In the genomic region with DNA sequence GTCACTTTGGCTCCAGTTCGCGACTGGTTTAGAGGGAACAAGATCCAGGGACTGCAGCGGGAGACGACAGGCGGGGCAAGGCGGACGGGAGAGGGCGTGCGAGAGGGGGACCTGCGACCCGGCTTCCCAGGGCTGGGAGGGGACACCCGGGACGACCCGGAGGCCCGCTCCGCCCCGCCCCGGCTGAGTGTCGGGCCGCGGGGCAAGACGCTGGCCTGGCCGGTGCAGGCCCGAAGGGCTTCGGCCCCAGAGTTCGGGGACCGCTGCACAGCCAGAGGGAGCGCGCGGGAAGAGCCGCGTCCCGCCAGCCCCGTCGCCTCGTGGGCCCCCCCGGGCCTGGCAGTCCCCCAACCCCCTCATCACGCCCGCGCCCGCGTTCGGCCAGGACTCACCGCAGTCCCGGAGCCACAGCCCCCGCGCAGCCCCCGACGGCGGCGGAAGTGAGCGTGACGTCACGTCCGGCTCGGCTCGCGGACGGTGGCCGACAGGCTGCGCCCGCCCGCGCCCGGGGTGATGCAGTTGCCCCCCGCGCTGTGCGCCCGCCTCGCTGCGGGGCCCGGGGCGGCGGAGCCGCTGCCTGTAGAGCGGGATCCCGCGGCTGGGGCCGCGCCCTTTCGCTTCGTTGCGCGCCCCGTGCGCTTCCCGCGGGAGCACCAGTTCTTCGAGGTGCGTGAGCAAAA, we compare ENCODE assay signal across 1 cellular context.
TF ChIP-seq lines count a peak whose summit lies in the region.

A gene with protein sequence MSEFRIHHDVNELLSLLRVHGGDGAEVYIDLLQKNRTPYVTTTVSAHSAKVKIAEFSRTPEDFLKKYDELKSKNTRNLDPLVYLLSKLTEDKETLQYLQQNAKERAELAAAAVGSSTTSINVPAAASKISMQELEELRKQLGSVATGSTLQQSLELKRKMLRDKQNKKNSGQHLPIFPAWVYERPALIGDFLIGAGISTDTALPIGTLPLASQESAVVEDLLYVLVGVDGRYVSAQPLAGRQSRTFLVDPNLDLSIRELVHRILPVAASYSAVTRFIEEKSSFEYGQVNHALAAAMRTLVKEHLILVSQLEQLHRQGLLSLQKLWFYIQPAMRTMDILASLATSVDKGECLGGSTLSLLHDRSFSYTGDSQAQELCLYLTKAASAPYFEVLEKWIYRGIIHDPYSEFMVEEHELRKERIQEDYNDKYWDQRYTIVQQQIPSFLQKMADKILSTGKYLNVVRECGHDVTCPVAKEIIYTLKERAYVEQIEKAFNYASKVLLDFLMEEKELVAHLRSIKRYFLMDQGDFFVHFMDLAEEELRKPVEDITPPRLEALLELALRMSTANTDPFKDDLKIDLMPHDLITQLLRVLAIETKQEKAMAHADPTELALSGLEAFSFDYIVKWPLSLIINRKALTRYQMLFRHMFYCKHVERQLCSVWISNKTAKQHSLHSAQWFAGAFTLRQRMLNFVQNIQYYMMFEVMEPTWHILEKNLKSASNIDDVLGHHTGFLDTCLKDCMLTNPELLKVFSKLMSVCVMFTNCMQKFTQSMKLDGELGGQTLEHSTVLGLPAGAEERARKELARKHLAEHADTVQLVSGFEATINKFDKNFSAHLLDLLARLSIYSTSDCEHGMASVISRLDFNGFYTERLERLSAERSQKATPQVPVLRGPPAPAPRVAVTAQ (minus strand): TSS at position 442 of the 680 bp plus-strand sequence. CDS start 5,931 bp downstream, outside the sequence.
A gene with protein sequence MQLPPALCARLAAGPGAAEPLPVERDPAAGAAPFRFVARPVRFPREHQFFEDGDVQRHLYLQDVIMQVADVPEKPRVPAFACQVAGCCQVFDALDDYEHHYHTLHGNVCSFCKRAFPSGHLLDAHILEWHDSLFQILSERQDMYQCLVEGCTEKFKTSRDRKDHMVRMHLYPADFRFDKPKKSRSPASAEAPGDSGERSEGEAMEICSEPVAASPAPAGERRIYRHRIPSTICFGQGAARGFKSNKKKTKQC (plus strand): TSS at position 484 of the 680 bp plus-strand sequence. CDS start 30 bp downstream, at position 514.

TF ChIP-seq in K562, 482 proteins besides CTCF, POLR2A, EP300 and RAD21 (continued from another document and continues in another):
- TF ChIP-seq, protein P1, sequence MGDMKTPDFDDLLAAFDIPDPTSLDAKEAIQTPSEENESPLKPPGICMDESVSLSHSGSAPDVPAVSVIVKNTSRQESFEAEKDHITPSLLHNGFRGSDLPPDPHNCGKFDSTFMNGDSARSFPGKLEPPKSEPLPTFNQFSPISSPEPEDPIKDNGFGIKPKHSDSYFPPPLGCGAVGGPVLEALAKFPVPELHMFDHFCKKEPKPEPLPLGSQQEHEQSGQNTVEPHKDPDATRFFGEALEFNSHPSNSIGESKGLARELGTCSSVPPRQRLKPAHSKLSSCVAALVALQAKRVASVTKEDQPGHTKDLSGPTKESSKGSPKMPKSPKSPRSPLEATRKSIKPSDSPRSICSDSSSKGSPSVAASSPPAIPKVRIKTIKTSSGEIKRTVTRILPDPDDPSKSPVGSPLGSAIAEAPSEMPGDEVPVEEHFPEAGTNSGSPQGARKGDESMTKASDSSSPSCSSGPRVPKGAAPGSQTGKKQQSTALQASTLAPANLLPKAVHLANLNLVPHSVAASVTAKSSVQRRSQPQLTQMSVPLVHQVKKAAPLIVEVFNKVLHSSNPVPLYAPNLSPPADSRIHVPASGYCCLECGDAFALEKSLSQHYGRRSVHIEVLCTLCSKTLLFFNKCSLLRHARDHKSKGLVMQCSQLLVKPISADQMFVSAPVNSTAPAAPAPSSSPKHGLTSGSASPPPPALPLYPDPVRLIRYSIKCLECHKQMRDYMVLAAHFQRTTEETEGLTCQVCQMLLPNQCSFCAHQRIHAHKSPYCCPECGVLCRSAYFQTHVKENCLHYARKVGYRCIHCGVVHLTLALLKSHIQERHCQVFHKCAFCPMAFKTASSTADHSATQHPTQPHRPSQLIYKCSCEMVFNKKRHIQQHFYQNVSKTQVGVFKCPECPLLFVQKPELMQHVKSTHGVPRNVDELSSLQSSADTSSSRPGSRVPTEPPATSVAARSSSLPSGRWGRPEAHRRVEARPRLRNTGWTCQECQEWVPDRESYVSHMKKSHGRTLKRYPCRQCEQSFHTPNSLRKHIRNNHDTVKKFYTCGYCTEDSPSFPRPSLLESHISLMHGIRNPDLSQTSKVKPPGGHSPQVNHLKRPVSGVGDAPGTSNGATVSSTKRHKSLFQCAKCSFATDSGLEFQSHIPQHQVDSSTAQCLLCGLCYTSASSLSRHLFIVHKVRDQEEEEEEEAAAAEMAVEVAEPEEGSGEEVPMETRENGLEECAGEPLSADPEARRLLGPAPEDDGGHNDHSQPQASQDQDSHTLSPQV (IDR thresholded peaks at IDR 0.05) = peak; percentile 49; the same call in 1 of the 2 replicates
- no peak for TF ChIP-seq FOS (IDR thresholded peaks at IDR 0.05; ENCODE audit: extremely low read depth, insufficient read length)
- TF ChIP-seq NFATC3 (IDR thresholded peaks at IDR 0.05) = no peak
- no peak for TF ChIP-seq MYNN (IDR thresholded peaks at IDR 0.05)
- no peak for TF ChIP-seq MYNN (CRISPR knock-in tag; IDR thresholded peaks at IDR 0.05)
- TF ChIP-seq WHSC1 (IDR thresholded peaks at IDR 0.05; ENCODE audit: low read length) = no peak
- TF ChIP-seq ZNF212 (CRISPR knock-in tag; IDR thresholded peaks at IDR 0.05) = no peak
- TF ChIP-seq, protein P2, sequence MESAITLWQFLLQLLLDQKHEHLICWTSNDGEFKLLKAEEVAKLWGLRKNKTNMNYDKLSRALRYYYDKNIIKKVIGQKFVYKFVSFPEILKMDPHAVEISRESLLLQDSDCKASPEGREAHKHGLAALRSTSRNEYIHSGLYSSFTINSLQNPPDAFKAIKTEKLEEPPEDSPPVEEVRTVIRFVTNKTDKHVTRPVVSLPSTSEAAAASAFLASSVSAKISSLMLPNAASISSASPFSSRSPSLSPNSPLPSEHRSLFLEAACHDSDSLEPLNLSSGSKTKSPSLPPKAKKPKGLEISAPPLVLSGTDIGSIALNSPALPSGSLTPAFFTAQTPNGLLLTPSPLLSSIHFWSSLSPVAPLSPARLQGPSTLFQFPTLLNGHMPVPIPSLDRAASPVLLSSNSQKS (CRISPR knock-in tag; IDR thresholded peaks at IDR 0.05) = no peak
- no peak for TF ChIP-seq ZNF780A (CRISPR knock-in tag; IDR thresholded peaks at IDR 0.05)
- TF ChIP-seq, protein P3, sequence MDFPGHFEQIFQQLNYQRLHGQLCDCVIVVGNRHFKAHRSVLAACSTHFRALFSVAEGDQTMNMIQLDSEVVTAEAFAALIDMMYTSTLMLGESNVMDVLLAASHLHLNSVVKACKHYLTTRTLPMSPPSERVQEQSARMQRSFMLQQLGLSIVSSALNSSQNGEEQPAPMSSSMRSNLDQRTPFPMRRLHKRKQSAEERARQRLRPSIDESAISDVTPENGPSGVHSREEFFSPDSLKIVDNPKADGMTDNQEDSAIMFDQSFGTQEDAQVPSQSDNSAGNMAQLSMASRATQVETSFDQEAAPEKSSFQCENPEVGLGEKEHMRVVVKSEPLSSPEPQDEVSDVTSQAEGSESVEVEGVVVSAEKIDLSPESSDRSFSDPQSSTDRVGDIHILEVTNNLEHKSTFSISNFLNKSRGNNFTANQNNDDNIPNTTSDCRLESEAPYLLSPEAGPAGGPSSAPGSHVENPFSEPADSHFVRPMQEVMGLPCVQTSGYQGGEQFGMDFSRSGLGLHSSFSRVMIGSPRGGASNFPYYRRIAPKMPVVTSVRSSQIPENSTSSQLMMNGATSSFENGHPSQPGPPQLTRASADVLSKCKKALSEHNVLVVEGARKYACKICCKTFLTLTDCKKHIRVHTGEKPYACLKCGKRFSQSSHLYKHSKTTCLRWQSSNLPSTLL (IDR thresholded peaks at IDR 0.05) = no peak
- no peak for TF ChIP-seq TEAD4 (IDR thresholded peaks at IDR 0.05; ENCODE audit: low read length)
- no peak for TF ChIP-seq TEAD4 (CRISPR knock-in tag; IDR thresholded peaks at IDR 0.05; ENCODE audit: borderline replicate concordance)
- TF ChIP-seq, protein P4, sequence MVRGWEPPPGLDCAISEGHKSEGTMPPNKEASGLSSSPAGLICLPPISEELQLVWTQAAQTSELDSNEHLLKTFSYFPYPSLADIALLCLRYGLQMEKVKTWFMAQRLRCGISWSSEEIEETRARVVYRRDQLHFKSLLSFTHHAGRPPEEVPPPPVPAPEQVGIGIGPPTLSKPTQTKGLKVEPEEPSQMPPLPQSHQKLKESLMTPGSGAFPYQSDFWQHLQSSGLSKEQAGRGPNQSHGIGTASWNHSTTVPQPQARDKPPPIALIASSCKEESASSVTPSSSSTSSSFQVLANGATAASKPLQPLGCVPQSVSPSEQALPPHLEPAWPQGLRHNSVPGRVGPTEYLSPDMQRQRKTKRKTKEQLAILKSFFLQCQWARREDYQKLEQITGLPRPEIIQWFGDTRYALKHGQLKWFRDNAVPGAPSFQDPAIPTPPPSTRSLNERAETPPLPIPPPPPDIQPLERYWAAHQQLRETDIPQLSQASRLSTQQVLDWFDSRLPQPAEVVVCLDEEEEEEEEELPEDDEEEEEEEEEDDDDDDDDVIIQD (CRISPR knock-in tag; IDR thresholded peaks at IDR 0.05) = no peak; the same call in 1 of the 2 replicates
- TF ChIP-seq ZBTB17 (CRISPR knock-in tag; IDR thresholded peaks at IDR 0.05) = no peak
- TF ChIP-seq HNRNPK (IDR thresholded peaks at IDR 0.05; ENCODE audit: low read depth, low read length, poor library complexity, severe bottlenecking) = no peak
- no peak for TF ChIP-seq ZNF347 (CRISPR knock-in tag; IDR thresholded peaks at IDR 0.05; ENCODE audit: low read depth)
- TF ChIP-seq CBX2 (IDR thresholded peaks at IDR 0.05; ENCODE audit: insufficient read depth, low read length, poor library complexity, severe bottlenecking) = no peak
- TF ChIP-seq, protein P5, sequence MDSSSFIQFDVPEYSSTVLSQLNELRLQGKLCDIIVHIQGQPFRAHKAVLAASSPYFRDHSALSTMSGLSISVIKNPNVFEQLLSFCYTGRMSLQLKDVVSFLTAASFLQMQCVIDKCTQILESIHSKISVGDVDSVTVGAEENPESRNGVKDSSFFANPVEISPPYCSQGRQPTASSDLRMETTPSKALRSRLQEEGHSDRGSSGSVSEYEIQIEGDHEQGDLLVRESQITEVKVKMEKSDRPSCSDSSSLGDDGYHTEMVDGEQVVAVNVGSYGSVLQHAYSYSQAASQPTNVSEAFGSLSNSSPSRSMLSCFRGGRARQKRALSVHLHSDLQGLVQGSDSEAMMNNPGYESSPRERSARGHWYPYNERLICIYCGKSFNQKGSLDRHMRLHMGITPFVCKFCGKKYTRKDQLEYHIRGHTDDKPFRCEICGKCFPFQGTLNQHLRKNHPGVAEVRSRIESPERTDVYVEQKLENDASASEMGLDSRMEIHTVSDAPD (CRISPR knock-in tag; IDR thresholded peaks at IDR 0.05) = no peak
- no peak for TF ChIP-seq TSC22D4 (tag; IDR thresholded peaks at IDR 0.05)
- no peak for TF ChIP-seq ELF1 (tag; IDR thresholded peaks at IDR 0.05)
- no peak for TF ChIP-seq ZNF134 (CRISPR knock-in tag; conservative IDR thresholded peaks at IDR 0.05)
- peak; percentile 40; the same call in 1 of the 2 replicates for TF ChIP-seq MBD2 (IDR thresholded peaks at IDR 0.05; ENCODE audit: borderline replicate concordance, low read depth)
- TF ChIP-seq NCOA2 (IDR thresholded peaks at IDR 0.05; ENCODE audit: partially characterized antibody in 2 of 2) = no peak
- TF ChIP-seq, protein P6, sequence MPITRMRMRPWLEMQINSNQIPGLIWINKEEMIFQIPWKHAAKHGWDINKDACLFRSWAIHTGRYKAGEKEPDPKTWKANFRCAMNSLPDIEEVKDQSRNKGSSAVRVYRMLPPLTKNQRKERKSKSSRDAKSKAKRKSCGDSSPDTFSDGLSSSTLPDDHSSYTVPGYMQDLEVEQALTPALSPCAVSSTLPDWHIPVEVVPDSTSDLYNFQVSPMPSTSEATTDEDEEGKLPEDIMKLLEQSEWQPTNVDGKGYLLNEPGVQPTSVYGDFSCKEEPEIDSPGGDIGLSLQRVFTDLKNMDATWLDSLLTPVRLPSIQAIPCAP (CRISPR knock-in tag; IDR thresholded peaks at IDR 0.05; ENCODE audit: borderline replicate concordance) = no peak
- TF ChIP-seq, protein P7, sequence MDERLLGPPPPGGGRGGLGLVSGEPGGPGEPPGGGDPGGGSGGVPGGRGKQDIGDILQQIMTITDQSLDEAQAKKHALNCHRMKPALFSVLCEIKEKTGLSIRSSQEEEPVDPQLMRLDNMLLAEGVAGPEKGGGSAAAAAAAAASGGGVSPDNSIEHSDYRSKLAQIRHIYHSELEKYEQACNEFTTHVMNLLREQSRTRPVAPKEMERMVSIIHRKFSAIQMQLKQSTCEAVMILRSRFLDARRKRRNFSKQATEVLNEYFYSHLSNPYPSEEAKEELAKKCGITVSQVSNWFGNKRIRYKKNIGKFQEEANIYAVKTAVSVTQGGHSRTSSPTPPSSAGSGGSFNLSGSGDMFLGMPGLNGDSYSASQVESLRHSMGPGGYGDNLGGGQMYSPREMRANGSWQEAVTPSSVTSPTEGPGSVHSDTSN (CRISPR knock-in tag; IDR thresholded peaks at IDR 0.05; ENCODE audit: low read depth) = no peak
- TF ChIP-seq, protein P7 (tag; conservative IDR thresholded peaks at IDR 0.05; ENCODE audit: low read depth) = no peak
- TF ChIP-seq LEF1 (IDR thresholded peaks at IDR 0.05) = no peak
- no peak for TF ChIP-seq JUN (IDR thresholded peaks at IDR 0.05; ENCODE audit: borderline replicate concordance, low read depth, low read length)
- TF ChIP-seq JUN (CRISPR knock-in tag; IDR thresholded peaks at IDR 0.05; ENCODE audit: borderline replicate concordance) = 0 out of 2 replicates have a peak, but pooled peaks have one; percentile 46
- TF ChIP-seq ZNF121 (CRISPR knock-in tag; conservative IDR thresholded peaks at IDR 0.05) = no peak
- TF ChIP-seq BRD9 (IDR thresholded peaks at IDR 0.05; ENCODE audit: low read depth, partially characterized antibody) = no peak
- peak; percentile 49; the same call in 1 of the 2 replicates for TF ChIP-seq EGR1 (conservative IDR thresholded peaks at IDR 0.05)
- no peak for TF ChIP-seq GATAD2A (IDR thresholded peaks at IDR 0.05)
- no peak for TF ChIP-seq ZNF140 (CRISPR knock-in tag; IDR thresholded peaks at IDR 0.05)
- TF ChIP-seq BMI1 (IDR thresholded peaks at IDR 0.05; ENCODE audit: low read length) = no peak
- TF ChIP-seq ADNP (tag; IDR thresholded peaks at IDR 0.05) = no peak
- TF ChIP-seq ARNT (IDR thresholded peaks at IDR 0.05) = no peak
- TF ChIP-seq CTBP1 (IDR thresholded peaks at IDR 0.05; ENCODE audit: borderline replicate concordance) = peak; percentile 45; the same call in 1 of the 2 replicates
- no peak for TF ChIP-seq XRCC3 (IDR thresholded peaks at IDR 0.05)
- TF ChIP-seq, protein P8, sequence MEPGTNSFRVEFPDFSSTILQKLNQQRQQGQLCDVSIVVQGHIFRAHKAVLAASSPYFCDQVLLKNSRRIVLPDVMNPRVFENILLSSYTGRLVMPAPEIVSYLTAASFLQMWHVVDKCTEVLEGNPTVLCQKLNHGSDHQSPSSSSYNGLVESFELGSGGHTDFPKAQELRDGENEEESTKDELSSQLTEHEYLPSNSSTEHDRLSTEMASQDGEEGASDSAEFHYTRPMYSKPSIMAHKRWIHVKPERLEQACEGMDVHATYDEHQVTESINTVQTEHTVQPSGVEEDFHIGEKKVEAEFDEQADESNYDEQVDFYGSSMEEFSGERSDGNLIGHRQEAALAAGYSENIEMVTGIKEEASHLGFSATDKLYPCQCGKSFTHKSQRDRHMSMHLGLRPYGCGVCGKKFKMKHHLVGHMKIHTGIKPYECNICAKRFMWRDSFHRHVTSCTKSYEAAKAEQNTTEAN (CRISPR knock-in tag; IDR thresholded peaks at IDR 0.05) = no peak
- TF ChIP-seq ZNF354B (CRISPR knock-in tag; IDR thresholded peaks at IDR 0.05) = no peak
- TF ChIP-seq CBFB (CRISPR knock-in tag; IDR thresholded peaks at IDR 0.05) = no peak
